Comparison of ENCODE assay signal across 1 cellular context in the genomic region with DNA sequence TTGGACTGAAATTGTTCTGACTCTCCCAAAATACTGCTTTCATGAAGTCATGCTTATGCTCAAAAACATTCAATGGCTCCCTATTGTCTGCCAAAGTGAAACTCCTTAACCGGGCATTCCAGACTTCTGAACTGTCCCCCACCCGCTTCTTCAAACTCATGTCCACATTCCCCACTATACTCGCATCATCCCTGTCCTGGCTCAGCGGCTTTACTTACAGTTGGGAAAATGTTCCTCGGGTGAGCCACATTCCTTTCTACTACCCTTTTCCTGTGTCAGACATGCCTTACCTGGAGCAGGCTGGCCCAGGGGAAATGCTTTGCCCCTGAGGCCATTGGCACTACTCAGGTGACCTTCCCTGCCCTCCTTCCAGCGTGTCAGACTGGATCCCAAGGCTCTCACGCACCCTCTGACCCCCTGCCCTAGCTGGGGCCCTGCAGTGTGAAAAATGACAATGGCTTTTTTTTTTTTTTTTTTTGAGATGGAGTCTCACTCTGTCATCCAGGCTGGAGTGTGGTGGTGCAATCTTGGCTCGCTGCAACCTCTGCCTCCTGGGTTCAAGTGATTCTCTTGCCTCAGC.
TF ChIP-seq lines count a peak whose summit lies in the region.

No MANE protein-coding gene starts in this region.

TF ChIP-seq in A549, 52 proteins besides CTCF, POLR2A, EP300 and RAD21 (continued from another document):
- TF ChIP-seq ZFP36 (IDR thresholded peaks at IDR 0.05; ENCODE audit: borderline replicate concordance, partially characterized antibody) (peak; percentile 86), CBX2 (IDR thresholded peaks at IDR 0.05; ENCODE audit: borderline replicate concordance, low read depth) (no peak)
